13 cellular contexts compared by ENCODE assay signal in the genomic region with DNA sequence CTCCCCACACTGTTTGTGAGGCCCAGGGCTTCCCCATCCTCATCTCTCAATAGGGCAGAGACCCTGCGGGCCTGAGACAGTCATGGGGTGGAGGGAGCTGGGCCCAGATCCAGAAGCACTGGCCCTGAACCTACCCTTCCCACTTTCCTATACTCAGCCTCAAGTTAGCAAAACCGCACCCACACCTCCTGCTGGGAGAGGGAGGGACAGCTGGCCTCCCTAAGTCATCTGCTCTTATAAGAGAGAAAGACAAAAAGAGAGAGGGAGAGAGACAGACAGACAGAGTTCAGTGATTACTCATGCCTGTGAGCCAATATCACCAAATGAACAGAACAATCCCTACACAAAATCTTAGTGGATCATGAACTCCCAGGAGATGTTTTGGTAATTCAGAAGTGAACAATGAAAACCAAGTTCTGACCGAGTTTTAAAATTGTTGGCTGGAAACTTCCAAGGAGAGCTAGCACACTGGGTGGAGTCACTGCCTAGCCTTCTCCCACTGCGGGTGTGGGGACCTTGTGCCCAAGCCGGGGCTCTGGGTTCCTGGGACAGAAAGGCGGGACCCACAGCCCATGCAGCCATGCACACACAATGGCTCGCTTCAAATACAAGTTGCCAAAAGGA.
DNase-seq lines count a peak whose midpoint lies in the region; ATAC-seq and TF ChIP-seq lines count a peak whose summit lies in the region.
"Had no signal": no experiment of that assay in that cellular context is flagged by ENCODE, and none has a peak within 500 bp of the region (broad histone marks: within the 10 kb centered on the region; RNA-seq: fewer than 3 reads in every experiment).

No MANE protein-coding gene starts in this region.

- intact Hi-C loops in left lung (cut with DNase I), result no loop called here

- DNase-seq in GOT3 (lab: John Stamatoyannopoulos, UW) (peak; percentile 15), T-helper 17 cell (no peak), glutamatergic neuron (no peak), retina (peak; percentile 85), globus pallidus (ENCODE audit: low spot score) (no peak), left lung (no peak)
- no peak for DNase-seq in stimulated activated CD4-positive, alpha-beta T cell treated with anti-CD3 and anti-CD28 coated beads, Interleukin-4, amount 100 ng/mL, for 4 hours
- DNase-seq: activated CD4-positive, CD25-positive, alpha-beta regulatory T cell; DMS79; NCI-H1092; stimulated activated naive CD4-positive, alpha-beta T cell treated with Interleukin-2 at 50 U/mL for 16 hours had no signal

- H3K4me3 Mint-ChIP-seq in T-helper 17 cell (no peak overlapping the region), glutamatergic neuron (ENCODE audit: unreplicated experiment) (no peak overlapping the region)

- H3K27me3 Mint-ChIP-seq in T-helper 17 cell (peaks cover 29% of the 10 kb centered on the region), glutamatergic neuron (ENCODE audit: unreplicated experiment) (peaks cover 6% of the 10 kb centered on the region)

- H3K27ac Mint-ChIP-seq in T-helper 17 cell (peak overlapping the region; percentile 24), glutamatergic neuron (ENCODE audit: unreplicated experiment) (peak overlapping the region; percentile 85)
- H3K27ac Mint-ChIP-seq: activated naive CD4-positive, alpha-beta T cell treated with anti-CD3 and anti-CD28 coated beads, Interleukin-2, amount 50 U/mL, for 72 hours had no signal

- no peaks in the 10 kb centered on the region for H3K9me3 Mint-ChIP-seq in glutamatergic neuron (ENCODE audit: unreplicated experiment)
- H3K9me3 Mint-ChIP-seq: activated naive CD4-positive, alpha-beta T cell treated with anti-CD3 and anti-CD28 coated beads, Interleukin-2, amount 50 U/mL, for 72 hours had no signal

- no peaks in the 10 kb centered on the region for H3K27me3 ChIP-seq in left lung

- H3K4me3 ChIP-seq in left lung, result no peak overlapping the region

- no peaks in the 10 kb centered on the region for H3K4me1 ChIP-seq in left lung

- no peaks in the 10 kb centered on the region for H3K36me3 ChIP-seq in left lung

- H3K36me3 Mint-ChIP-seq in T-helper 17 cell (ENCODE audit: low read depth) (peaks cover 4% of the 10 kb centered on the region), glutamatergic neuron (ENCODE audit: unreplicated experiment) (no peaks in the 10 kb centered on the region)
- H3K36me3 Mint-ChIP-seq: activated naive CD4-positive, alpha-beta T cell treated with anti-CD3 and anti-CD28 coated beads, Interleukin-2, amount 50 U/mL, for 72 hours had no signal

- H3K4me1 Mint-ChIP-seq in T-helper 17 cell (peaks cover 3% of the 10 kb centered on the region), glutamatergic neuron (ENCODE audit: low read depth, unreplicated experiment) (peaks cover 24% of the 10 kb centered on the region)

- TF ChIP-seq CTCF in glutamatergic neuron (IDR thresholded peaks at IDR 0.05; ENCODE audit: partially characterized antibody, unreplicated experiment) (no peak), left lung (IDR thresholded peaks at IDR 0.05) (no peak)

- no peak overlapping the region for H3K27ac ChIP-seq in left lung

- ATAC-seq in T-helper 17 cell (no peak), HG03378 (IDR thresholded peaks at IDR 0.05; ENCODE audit: unreplicated experiment) (no peak), left lung (no peak)
- ATAC-seq: activated naive CD4-positive, alpha-beta T cell treated with anti-CD3 and anti-CD28 coated beads, Interleukin-2, amount 50 U/mL, for 72 hours had no signal

- no peaks in the 10 kb centered on the region for H3K9me3 ChIP-seq in T-helper 17 cell (ENCODE audit: control insufficient read depth, low read length, poor library complexity, severe bottlenecking)
- no peaks in the 10 kb centered on the region for H3K9me3 ChIP-seq in left lung

Comparison
In these comparisons a context has a peak if more than half of its experiments do, and no peak if none do; other contexts are left out.
1. DNase-seq: peak in GOT3 (single experiment) and retina (single experiment); none in T-helper 17 cell (0 of 3), glutamatergic neuron (single experiment), stimulated activated CD4-positive, alpha-beta T cell treated with anti-CD3 and anti-CD28 coated beads, Interleukin-4, amount 100 ng/mL, for 4 hours (0 of 2), globus pallidus (single experiment) and left lung (0 of 2).